8 cellular contexts compared by ENCODE assay signal in genomic region chrX:120015145-120016067, GRCh38.
DNase-seq lines count a peak whose midpoint lies in the region; ATAC-seq and TF ChIP-seq lines count a peak whose summit lies in the region.

No MANE protein-coding gene starts in this region.

- peak overlapping the region in 2 of 4 donors; percentile 29 to 50 for H3K4me3 ChIP-seq in adrenal gland
- H3K4me3 ChIP-seq in left lung, result peak overlapping the region in 1 of 2 donors; percentile 20
- H3K4me3 ChIP-seq in tibial nerve, result peak overlapping the region in 3 of 4 donors; percentile 2 to 44 (median 18)

- no peak for TF ChIP-seq EP300 in tibial nerve (IDR thresholded peaks at IDR 0.05)

- H3K27ac ChIP-seq in adrenal gland, result no peak overlapping the region
- H3K27ac ChIP-seq in left lung, result no peak overlapping the region
- no peak overlapping the region for H3K27ac ChIP-seq in tibial nerve

- 1 to 52% (median 17%) methylated on average over 19 to 58 of the region's 58 CpGs for WGBS in adrenal gland, 4 donors
- WGBS in tibial nerve, 2 donors, result 1 to 43% methylated on average over 40 to 52 of the region's 58 CpGs

- intact Hi-C loops in adrenal gland (cut with DNase I) (no loop called here), left lung (cut with DNase I) (no loop called here)

- no peaks in the 10 kb centered on the region for H3K36me3 Mint-ChIP-seq in activated T-cell treated with anti-CD3 and anti-CD28 coated beads, Interleukin-2, amount 50 U/mL, for 4 hours (ENCODE audit: insufficient read depth)

- H3K27me3 ChIP-seq in adrenal gland (peaks cover 24% of the 10 kb centered on the region), left lung (peaks cover 53 to 65% of the 10 kb centered on the region in 2 donors), tibial nerve (peaks cover 0 to 49% of the 10 kb centered on the region in 2 donors)

- peak in 1 of 2 donors; percentile 37 for ATAC-seq in activated T-cell treated with anti-CD3 and anti-CD28 coated beads, Interleukin-2, amount 50 U/mL, for 4 hours
- ATAC-seq in left lung (peak; percentile 77), HG02588 (IDR thresholded peaks at IDR 0.05; ENCODE audit: unreplicated experiment) (no peak), GM21526 (IDR thresholded peaks at IDR 0.05; ENCODE audit: low FRiP score, unreplicated experiment) (no peak)

- peak in 3 of 6 experiments; percentile 24 to 37 (median 31) for TF ChIP-seq CTCF in adrenal gland (IDR thresholded peaks at IDR 0.05)
- TF ChIP-seq CTCF in left lung (IDR thresholded peaks at IDR 0.05), result no peak
- no peak for TF ChIP-seq CTCF in tibial nerve (IDR thresholded peaks at IDR 0.05)

- H3K4me1 Mint-ChIP-seq in activated T-cell treated with anti-CD3 and anti-CD28 coated beads, Interleukin-2, amount 50 U/mL, for 4 hours (ENCODE audit: low read depth), result peaks cover 11% of the 10 kb centered on the region

- peak overlapping the region; percentile 54 for H3K4me3 Mint-ChIP-seq in activated T-cell treated with anti-CD3 and anti-CD28 coated beads, Interleukin-2, amount 50 U/mL, for 4 hours

- DNase-seq in activated T-cell treated with anti-CD3 and anti-CD28 coated beads, Interleukin-2, amount 50 U/mL, for 4 hours, result no peak
- DNase-seq in activated T-cell treated with anti-CD3 and anti-CD28 coated beads for 4 hours (no peak), adrenal gland (peak; percentile 35 to 61 (median 52)), left lung (no peak), tibial nerve (ENCODE audit: low spot score in 2 of 2) (no peak), activated gamma-delta T cell (lab: John Stamatoyannopoulos, UW) (no peak)

- no peaks in the 10 kb centered on the region for H3K9me3 ChIP-seq in adrenal gland (replicated peaks in 1 of 3)
- no peaks in the 10 kb centered on the region for H3K9me3 ChIP-seq in left lung
- no peaks in the 10 kb centered on the region for H3K9me3 ChIP-seq in tibial nerve

- H3K27me3 Mint-ChIP-seq in activated T-cell treated with anti-CD3 and anti-CD28 coated beads, Interleukin-2, amount 50 U/mL, for 4 hours (ENCODE audit: low read depth), result peaks cover 23% of the 10 kb centered on the region

- no peaks in the 10 kb centered on the region for H3K4me1 ChIP-seq in adrenal gland (replicated peaks in 1 of 2)
- H3K4me1 ChIP-seq in left lung, result peaks cover 0 to 8% of the 10 kb centered on the region in 2 donors
- peaks cover 0 to 17% (median 0%) of the 10 kb centered on the region in 4 donors for H3K4me1 ChIP-seq in tibial nerve

- H3K9me3 Mint-ChIP-seq in activated T-cell treated with anti-CD3 and anti-CD28 coated beads, Interleukin-2, amount 50 U/mL, for 4 hours, result no peaks in the 10 kb centered on the region

- H3K36me3 ChIP-seq in adrenal gland (replicated peaks in 1 of 2) (no peaks in the 10 kb centered on the region), left lung (no peaks in the 10 kb centered on the region), tibial nerve (no peaks in the 10 kb centered on the region)

- TF ChIP-seq POLR2A in adrenal gland (IDR thresholded peaks at IDR 0.05) (no peak), tibial nerve (IDR thresholded peaks at IDR 0.05) (no peak)

Comparison
In these comparisons a context has a peak if more than half of its experiments do, and no peak if none do; other contexts are left out.
1. DNase-seq: peak in adrenal gland (7 of 7); none in activated T-cell treated with anti-CD3 and anti-CD28 coated beads, Interleukin-2, amount 50 U/mL, for 4 hours (single experiment), activated T-cell treated with anti-CD3 and anti-CD28 coated beads for 4 hours (single experiment), left lung (0 of 2), tibial nerve (0 of 2) and activated gamma-delta T cell (single experiment).